In the genomic region with DNA sequence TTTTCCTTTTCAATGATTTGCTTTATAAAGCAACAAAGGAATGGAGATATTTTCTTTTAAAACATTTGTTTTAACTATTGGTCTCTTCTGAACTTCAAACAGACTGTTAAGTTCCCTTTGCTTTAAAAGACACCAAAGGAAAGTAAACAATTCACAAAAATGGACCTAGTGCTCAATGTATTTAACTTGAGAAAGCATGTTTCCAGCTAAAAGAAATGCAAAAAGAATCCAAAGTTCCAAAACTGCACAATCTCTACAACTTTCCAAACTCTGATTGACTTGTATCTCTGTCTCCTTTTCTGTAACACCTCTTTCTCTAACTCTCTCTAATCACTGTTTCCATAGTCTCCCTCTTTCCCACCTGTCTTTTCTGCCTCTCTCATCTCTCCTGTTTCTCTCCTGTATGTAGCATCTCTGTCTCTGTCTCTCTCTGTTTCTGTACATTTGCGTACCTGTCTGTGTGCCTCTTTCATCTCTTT, we compare ENCODE assay signal across 1 cellular context.
TF ChIP-seq lines count a peak whose summit lies in the region.

No MANE protein-coding gene starts in this region.

TF ChIP-seq in HepG2, 621 proteins besides CTCF, POLR2A, EP300 and RAD21 (continued from another document and continues in another):
- TF ChIP-seq, protein P1, sequence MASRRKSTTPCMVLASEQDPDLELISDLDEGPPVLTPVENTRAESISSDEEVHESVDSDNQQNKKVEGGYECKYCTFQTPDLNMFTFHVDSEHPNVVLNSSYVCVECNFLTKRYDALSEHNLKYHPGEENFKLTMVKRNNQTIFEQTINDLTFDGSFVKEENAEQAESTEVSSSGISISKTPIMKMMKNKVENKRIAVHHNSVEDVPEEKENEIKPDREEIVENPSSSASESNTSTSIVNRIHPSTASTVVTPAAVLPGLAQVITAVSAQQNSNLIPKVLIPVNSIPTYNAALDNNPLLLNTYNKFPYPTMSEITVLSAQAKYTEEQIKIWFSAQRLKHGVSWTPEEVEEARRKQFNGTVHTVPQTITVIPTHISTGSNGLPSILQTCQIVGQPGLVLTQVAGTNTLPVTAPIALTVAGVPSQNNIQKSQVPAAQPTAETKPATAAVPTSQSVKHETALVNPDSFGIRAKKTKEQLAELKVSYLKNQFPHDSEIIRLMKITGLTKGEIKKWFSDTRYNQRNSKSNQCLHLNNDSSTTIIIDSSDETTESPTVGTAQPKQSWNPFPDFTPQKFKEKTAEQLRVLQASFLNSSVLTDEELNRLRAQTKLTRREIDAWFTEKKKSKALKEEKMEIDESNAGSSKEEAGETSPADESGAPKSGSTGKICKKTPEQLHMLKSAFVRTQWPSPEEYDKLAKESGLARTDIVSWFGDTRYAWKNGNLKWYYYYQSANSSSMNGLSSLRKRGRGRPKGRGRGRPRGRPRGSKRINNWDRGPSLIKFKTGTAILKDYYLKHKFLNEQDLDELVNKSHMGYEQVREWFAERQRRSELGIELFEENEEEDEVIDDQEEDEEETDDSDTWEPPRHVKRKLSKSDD (CRISPR knock-in tag; IDR thresholded peaks at IDR 0.05; ENCODE audit: low read depth): no peak
- TF ChIP-seq RFXANK (CRISPR knock-in tag; IDR thresholded peaks at IDR 0.05): no peak
- TF ChIP-seq, protein P2, sequence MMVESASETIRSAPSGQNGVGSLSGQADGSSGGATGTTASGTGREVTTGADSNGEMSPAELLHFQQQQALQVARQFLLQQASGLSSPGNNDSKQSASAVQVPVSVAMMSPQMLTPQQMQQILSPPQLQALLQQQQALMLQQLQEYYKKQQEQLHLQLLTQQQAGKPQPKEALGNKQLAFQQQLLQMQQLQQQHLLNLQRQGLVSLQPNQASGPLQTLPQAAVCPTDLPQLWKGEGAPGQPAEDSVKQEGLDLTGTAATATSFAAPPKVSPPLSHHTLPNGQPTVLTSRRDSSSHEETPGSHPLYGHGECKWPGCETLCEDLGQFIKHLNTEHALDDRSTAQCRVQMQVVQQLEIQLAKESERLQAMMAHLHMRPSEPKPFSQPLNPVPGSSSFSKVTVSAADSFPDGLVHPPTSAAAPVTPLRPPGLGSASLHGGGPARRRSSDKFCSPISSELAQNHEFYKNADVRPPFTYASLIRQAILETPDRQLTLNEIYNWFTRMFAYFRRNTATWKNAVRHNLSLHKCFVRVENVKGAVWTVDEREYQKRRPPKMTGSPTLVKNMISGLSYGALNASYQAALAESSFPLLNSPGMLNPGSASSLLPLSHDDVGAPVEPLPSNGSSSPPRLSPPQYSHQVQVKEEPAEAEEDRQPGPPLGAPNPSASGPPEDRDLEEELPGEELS (CRISPR knock-in tag; IDR thresholded peaks at IDR 0.05): peak; percentile 79
- TF ChIP-seq, protein P3, sequence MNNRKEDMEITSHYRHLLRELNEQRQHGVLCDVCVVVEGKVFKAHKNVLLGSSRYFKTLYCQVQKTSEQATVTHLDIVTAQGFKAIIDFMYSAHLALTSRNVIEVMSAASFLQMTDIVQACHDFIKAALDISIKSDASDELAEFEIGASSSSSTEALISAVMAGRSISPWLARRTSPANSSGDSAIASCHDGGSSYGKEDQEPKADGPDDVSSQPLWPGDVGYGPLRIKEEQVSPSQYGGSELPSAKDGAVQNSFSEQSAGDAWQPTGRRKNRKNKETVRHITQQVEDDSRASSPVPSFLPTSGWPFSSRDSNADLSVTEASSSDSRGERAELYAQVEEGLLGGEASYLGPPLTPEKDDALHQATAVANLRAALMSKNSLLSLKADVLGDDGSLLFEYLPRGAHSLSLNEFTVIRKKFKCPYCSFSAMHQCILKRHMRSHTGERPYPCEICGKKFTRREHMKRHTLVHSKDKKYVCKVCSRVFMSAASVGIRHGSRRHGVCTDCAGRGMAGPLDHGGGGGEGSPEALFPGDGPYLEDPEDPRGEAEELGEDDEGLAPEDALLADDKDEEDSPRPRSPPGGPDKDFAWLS (CRISPR knock-in tag; IDR thresholded peaks at IDR 0.05; ENCODE audit: borderline replicate concordance): no peak
- TF ChIP-seq ZNF674 (CRISPR knock-in tag; IDR thresholded peaks at IDR 0.05; ENCODE audit: low read depth): no peak
- TF ChIP-seq ZNF7 (CRISPR knock-in tag; IDR thresholded peaks at IDR 0.05): no peak
- TF ChIP-seq ZFP1 (CRISPR knock-in tag; IDR thresholded peaks at IDR 0.05): no peak
- TF ChIP-seq ZNF207 (IDR thresholded peaks at IDR 0.05; ENCODE audit: borderline replicate concordance): no peak
- TF ChIP-seq, protein P4, sequence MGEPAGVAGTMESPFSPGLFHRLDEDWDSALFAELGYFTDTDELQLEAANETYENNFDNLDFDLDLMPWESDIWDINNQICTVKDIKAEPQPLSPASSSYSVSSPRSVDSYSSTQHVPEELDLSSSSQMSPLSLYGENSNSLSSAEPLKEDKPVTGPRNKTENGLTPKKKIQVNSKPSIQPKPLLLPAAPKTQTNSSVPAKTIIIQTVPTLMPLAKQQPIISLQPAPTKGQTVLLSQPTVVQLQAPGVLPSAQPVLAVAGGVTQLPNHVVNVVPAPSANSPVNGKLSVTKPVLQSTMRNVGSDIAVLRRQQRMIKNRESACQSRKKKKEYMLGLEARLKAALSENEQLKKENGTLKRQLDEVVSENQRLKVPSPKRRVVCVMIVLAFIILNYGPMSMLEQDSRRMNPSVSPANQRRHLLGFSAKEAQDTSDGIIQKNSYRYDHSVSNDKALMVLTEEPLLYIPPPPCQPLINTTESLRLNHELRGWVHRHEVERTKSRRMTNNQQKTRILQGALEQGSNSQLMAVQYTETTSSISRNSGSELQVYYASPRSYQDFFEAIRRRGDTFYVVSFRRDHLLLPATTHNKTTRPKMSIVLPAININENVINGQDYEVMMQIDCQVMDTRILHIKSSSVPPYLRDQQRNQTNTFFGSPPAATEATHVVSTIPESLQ (CRISPR knock-in tag; conservative IDR thresholded peaks at IDR 0.05): no peak
- no peak for TF ChIP-seq ZNF614 (CRISPR knock-in tag; IDR thresholded peaks at IDR 0.05; ENCODE audit: borderline replicate concordance)
- peak; percentile 77; the same call in 1 of the 2 replicates for TF ChIP-seq FOXJ3 (CRISPR knock-in tag; IDR thresholded peaks at IDR 0.05; ENCODE audit: borderline replicate concordance)
- TF ChIP-seq, protein P5, sequence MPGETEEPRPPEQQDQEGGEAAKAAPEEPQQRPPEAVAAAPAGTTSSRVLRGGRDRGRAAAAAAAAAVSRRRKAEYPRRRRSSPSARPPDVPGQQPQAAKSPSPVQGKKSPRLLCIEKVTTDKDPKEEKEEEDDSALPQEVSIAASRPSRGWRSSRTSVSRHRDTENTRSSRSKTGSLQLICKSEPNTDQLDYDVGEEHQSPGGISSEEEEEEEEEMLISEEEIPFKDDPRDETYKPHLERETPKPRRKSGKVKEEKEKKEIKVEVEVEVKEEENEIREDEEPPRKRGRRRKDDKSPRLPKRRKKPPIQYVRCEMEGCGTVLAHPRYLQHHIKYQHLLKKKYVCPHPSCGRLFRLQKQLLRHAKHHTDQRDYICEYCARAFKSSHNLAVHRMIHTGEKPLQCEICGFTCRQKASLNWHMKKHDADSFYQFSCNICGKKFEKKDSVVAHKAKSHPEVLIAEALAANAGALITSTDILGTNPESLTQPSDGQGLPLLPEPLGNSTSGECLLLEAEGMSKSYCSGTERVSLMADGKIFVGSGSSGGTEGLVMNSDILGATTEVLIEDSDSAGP (CRISPR knock-in tag; IDR thresholded peaks at IDR 0.05; ENCODE audit: borderline replicate concordance): no peak
- TF ChIP-seq, protein P6, sequence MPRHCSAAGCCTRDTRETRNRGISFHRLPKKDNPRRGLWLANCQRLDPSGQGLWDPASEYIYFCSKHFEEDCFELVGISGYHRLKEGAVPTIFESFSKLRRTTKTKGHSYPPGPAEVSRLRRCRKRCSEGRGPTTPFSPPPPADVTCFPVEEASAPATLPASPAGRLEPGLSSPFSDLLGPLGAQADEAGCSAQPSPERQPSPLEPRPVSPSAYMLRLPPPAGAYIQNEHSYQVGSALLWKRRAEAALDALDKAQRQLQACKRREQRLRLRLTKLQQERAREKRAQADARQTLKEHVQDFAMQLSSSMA (CRISPR knock-in tag; IDR thresholded peaks at IDR 0.05): no peak
- TF ChIP-seq, protein P7, sequence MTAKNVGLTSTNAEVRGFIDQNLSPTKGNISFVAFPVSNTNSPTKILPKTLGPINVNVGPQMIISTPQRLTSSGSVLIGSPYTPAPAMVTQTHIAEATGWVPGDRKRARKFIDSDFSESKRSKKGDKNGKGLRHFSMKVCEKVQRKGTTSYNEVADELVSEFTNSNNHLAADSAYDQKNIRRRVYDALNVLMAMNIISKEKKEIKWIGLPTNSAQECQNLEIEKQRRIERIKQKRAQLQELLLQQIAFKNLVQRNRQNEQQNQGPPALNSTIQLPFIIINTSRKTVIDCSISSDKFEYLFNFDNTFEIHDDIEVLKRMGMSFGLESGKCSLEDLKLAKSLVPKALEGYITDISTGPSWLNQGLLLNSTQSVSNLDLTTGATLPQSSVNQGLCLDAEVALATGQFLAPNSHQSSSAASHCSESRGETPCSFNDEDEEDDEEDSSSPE (CRISPR knock-in tag; IDR thresholded peaks at IDR 0.05): no peak
- TF ChIP-seq XBP1 (CRISPR knock-in tag; IDR thresholded peaks at IDR 0.05): no peak
- TF ChIP-seq, protein P8, sequence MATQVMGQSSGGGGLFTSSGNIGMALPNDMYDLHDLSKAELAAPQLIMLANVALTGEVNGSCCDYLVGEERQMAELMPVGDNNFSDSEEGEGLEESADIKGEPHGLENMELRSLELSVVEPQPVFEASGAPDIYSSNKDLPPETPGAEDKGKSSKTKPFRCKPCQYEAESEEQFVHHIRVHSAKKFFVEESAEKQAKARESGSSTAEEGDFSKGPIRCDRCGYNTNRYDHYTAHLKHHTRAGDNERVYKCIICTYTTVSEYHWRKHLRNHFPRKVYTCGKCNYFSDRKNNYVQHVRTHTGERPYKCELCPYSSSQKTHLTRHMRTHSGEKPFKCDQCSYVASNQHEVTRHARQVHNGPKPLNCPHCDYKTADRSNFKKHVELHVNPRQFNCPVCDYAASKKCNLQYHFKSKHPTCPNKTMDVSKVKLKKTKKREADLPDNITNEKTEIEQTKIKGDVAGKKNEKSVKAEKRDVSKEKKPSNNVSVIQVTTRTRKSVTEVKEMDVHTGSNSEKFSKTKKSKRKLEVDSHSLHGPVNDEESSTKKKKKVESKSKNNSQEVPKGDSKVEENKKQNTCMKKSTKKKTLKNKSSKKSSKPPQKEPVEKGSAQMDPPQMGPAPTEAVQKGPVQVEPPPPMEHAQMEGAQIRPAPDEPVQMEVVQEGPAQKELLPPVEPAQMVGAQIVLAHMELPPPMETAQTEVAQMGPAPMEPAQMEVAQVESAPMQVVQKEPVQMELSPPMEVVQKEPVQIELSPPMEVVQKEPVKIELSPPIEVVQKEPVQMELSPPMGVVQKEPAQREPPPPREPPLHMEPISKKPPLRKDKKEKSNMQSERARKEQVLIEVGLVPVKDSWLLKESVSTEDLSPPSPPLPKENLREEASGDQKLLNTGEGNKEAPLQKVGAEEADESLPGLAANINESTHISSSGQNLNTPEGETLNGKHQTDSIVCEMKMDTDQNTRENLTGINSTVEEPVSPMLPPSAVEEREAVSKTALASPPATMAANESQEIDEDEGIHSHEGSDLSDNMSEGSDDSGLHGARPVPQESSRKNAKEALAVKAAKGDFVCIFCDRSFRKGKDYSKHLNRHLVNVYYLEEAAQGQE (IDR thresholded peaks at IDR 0.05; ENCODE audit: borderline replicate concordance in 1 of 2, low read depth in 1 of 2, low read length in 2 of 2): no peak
- TF ChIP-seq BRCA1 (CRISPR knock-in tag; IDR thresholded peaks at IDR 0.05): no peak; the same call in 1 of the 2 replicates
- TF ChIP-seq, protein P9, sequence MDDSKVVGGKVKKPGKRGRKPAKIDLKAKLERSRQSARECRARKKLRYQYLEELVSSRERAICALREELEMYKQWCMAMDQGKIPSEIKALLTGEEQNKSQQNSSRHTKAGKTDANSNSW (CRISPR knock-in tag; IDR thresholded peaks at IDR 0.05; ENCODE audit: borderline replicate concordance): no peak
- TF ChIP-seq TEAD2 (CRISPR knock-in tag; IDR thresholded peaks at IDR 0.05): no peak
- TF ChIP-seq, protein P10, sequence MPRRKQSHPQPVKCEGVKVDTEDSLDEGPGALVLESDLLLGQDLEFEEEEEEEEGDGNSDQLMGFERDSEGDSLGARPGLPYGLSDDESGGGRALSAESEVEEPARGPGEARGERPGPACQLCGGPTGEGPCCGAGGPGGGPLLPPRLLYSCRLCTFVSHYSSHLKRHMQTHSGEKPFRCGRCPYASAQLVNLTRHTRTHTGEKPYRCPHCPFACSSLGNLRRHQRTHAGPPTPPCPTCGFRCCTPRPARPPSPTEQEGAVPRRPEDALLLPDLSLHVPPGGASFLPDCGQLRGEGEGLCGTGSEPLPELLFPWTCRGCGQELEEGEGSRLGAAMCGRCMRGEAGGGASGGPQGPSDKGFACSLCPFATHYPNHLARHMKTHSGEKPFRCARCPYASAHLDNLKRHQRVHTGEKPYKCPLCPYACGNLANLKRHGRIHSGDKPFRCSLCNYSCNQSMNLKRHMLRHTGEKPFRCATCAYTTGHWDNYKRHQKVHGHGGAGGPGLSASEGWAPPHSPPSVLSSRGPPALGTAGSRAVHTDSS (CRISPR knock-in tag; conservative IDR thresholded peaks at IDR 0.05): no peak
- no peak for TF ChIP-seq IRF2 (CRISPR knock-in tag; IDR thresholded peaks at IDR 0.05)
- no peak for TF ChIP-seq ATAD3A (CRISPR knock-in tag; IDR thresholded peaks at IDR 0.05)
- 0 out of 2 replicates have a peak, but pooled peaks have one; percentile 15 for TF ChIP-seq KLF6 (CRISPR knock-in tag; IDR thresholded peaks at IDR 0.05)
- no peak for TF ChIP-seq DPF2 (CRISPR knock-in tag; IDR thresholded peaks at IDR 0.05; ENCODE audit: borderline replicate concordance, low read depth)
- TF ChIP-seq HNF4G (IDR thresholded peaks at IDR 0.05; ENCODE audit: borderline replicate concordance, low read depth, low read length): peak; percentile 62; the same call in 1 of the 2 replicates
- TF ChIP-seq HNF4G (CRISPR knock-in tag; IDR thresholded peaks at IDR 0.05; ENCODE audit: borderline replicate concordance, low read depth): no peak
- TF ChIP-seq ZNF33A (CRISPR knock-in tag; IDR thresholded peaks at IDR 0.05; ENCODE audit: borderline replicate concordance): no peak
- TF ChIP-seq CBX5 (CRISPR knock-in tag; IDR thresholded peaks at IDR 0.05; ENCODE audit: borderline replicate concordance): no peak
- TF ChIP-seq ZNF431 (CRISPR knock-in tag; IDR thresholded peaks at IDR 0.05; ENCODE audit: borderline replicate concordance, low read depth): no peak
- TF ChIP-seq MLLT10 (CRISPR knock-in tag; IDR thresholded peaks at IDR 0.05): no peak
- TF ChIP-seq SMARCE1 (IDR thresholded peaks at IDR 0.05; ENCODE audit: borderline replicate concordance): no peak
- no peak for TF ChIP-seq ZNF775 (CRISPR knock-in tag; IDR thresholded peaks at IDR 0.05; ENCODE audit: borderline replicate concordance)
- TF ChIP-seq NR3C1 (CRISPR knock-in tag; IDR thresholded peaks at IDR 0.05): no peak
- TF ChIP-seq NR2F6 (IDR thresholded peaks at IDR 0.05): no peak
- TF ChIP-seq NR2F6 (CRISPR knock-in tag; IDR thresholded peaks at IDR 0.05): no peak
- no peak for TF ChIP-seq TGIF2 (CRISPR knock-in tag; IDR thresholded peaks at IDR 0.05)
- TF ChIP-seq, protein P11, sequence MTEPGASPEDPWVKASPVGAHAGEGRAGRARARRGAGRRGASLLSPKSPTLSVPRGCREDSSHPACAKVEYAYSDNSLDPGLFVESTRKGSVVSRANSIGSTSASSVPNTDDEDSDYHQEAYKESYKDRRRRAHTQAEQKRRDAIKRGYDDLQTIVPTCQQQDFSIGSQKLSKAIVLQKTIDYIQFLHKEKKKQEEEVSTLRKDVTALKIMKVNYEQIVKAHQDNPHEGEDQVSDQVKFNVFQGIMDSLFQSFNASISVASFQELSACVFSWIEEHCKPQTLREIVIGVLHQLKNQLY (CRISPR knock-in tag; IDR thresholded peaks at IDR 0.05): no peak
- no peak for TF ChIP-seq ZNF615 (CRISPR knock-in tag; IDR thresholded peaks at IDR 0.05; ENCODE audit: borderline replicate concordance)
